Comparison of ENCODE assay signal across 9 cellular contexts in the genomic region with DNA sequence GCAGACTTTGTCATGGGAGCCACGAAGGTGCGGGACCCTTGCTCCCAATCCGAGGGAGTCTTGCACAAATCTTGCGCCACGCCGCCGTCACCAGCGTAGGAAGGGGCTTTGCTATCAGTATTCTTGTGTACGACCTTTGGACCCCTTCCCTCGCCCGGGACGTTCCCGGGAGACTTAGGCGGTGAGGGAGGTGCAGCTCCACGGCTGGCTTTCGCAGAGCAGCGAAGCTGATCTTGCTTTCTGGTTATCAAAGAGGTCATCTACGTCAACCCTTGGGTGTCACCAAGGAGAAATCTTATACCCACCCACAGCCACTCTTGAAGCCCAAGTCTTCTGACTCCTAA. TPM values are rescaled to one million over a fixed set of nuclear protein-coding genes. Genes with fewer than 3 reads are reported as not detected.
DNase-seq lines count a peak whose midpoint lies in the region; ATAC-seq and TF ChIP-seq lines count a peak whose summit lies in the region.
"Had no signal": no experiment of that assay in that cellular context is flagged by ENCODE, and none has a peak within 500 bp of the region (broad histone marks: within the 10 kb centered on the region; RNA-seq: fewer than 3 reads in every experiment).

No MANE protein-coding gene starts in this region.

- H3K27me3 ChIP-seq in adipocyte (replicated peaks; ENCODE audit: control insufficient read depth, insufficient read depth, low read length) (no peaks in the 10 kb centered on the region), iPS-20b (ENCODE audit: insufficient read depth, low read length) (no peaks in the 10 kb centered on the region), stomach (no peaks in the 10 kb centered on the region)

- DNase-seq in AG20443 (ENCODE audit: low spot score) (peak; percentile 7), adipocyte (ENCODE audit: low read depth) (no peak), stomach (no peak), NCI-H1105 (lab: John Stamatoyannopoulos, UW) (no peak), GM13977 (ENCODE audit: low spot score) (no peak)
- DNase-seq in stimulated activated CD4-positive, alpha-beta T cell treated with anti-CD3 and anti-CD28 coated beads, Interleukin-2, amount 100 ng/mL, for 24 hours = no peak

- in situ Hi-C loops in GM13977 (cut with MboI; ENCODE audit: low pct_unique_long_range_greater_than_20kb, low sequenced_read_pairs, unreplicated experiment) = no loop called here

- H3K9ac ChIP-seq in adipocyte (ENCODE audit: low read length) (peak overlapping the region; percentile 93), iPS-20b (ENCODE audit: low read depth, low read length) (peak overlapping the region; percentile 92)

- intact Hi-C loops in stomach (cut with DNase I; ENCODE audit: low total_unique reads) = no loop called here

- no peak for TF ChIP-seq EP300 in stomach (IDR thresholded peaks at IDR 0.05)

- peaks cover 5% of the 10 kb centered on the region for H3K36me3 ChIP-seq in adipocyte (ENCODE audit: control insufficient read depth, insufficient read depth, low read length, severe bottlenecking)
- H3K36me3 ChIP-seq in iPS-20b (ENCODE audit: insufficient read depth, low read depth, low read length) = no peaks in the 10 kb centered on the region
- H3K36me3 ChIP-seq in stomach = peaks cover 0 to 7% (median 4%) of the 10 kb centered on the region in 4 donors

- H3K4me1 ChIP-seq in adipocyte (ENCODE audit: control insufficient read depth, insufficient read depth, low read length) = peaks cover 9% of the 10 kb centered on the region
- H3K4me1 ChIP-seq in iPS-20b (ENCODE audit: insufficient read depth, low read length) = no peaks in the 10 kb centered on the region
- H3K4me1 ChIP-seq in stomach = peaks cover 4 to 37% (median 30%) of the 10 kb centered on the region in 4 donors

- H3K4me3 ChIP-seq in adipocyte (ENCODE audit: low read length) (peak overlapping the region; percentile 98), iPS-20b (ENCODE audit: low read length) (peak overlapping the region; percentile 98), stomach (peak overlapping the region; percentile 59 to 87 (median 68))

- peak overlapping the region; percentile 85 for H3K27ac ChIP-seq in iPS-20b (ENCODE audit: low read length)
- peak overlapping the region; percentile 87 to 97 (median 94) for H3K27ac ChIP-seq in stomach

- H3K9me3 ChIP-seq in adipocyte (ENCODE audit: control insufficient read depth, low read length) = no peaks in the 10 kb centered on the region
- H3K9me3 ChIP-seq in iPS-20b (ENCODE audit: insufficient read depth, low read depth, low read length) = no peaks in the 10 kb centered on the region
- no peaks in the 10 kb centered on the region for H3K9me3 ChIP-seq in stomach

- 0 to 2% (median 1%) methylated on average over 18 of the region's 18 CpGs for WGBS in stomach, 5 donors

- ATAC-seq in HG02588 (IDR thresholded peaks at IDR 0.05; ENCODE audit: unreplicated experiment) = peak; percentile 1

- no peak for TF ChIP-seq CTCF in stomach (IDR thresholded peaks at IDR 0.05)
- no peak for TF ChIP-seq CTCF in GM13977 (IDR thresholded peaks at IDR 0.05; ENCODE audit: extremely low read depth, insufficient read depth, missing control alignments)

- no peak for TF ChIP-seq POLR2A in stomach (IDR thresholded peaks at IDR 0.05)

RNA-seq across cellular contexts. Expression of gene TECR, which starts 0.6 kb away (rescaled TPM):
- 10 to 100 TPM; 10.5 to 90.4 (median 54.0) TPM for total RNA-seq in stomach
- 100 to 1,000 TPM; 114 to 266 (median 166) TPM for polyA plus RNA-seq in stomach

RNA-seq across cellular contexts. Expression of gene DNAJB1, which starts 11.8 kb away (rescaled TPM):
- 10 to 100 TPM in 4 of 5 donors, 1 to 10 TPM in 1; 9.9 to 62.6 (median 33.0) TPM for total RNA-seq in stomach
- polyA plus RNA-seq in stomach = 10 to 100 TPM; 74.9 to 85.8 (median 80.9) TPM

RNA-seq across cellular contexts. Expression of gene GIPC1, which starts 34.0 kb away (rescaled TPM):
- 100 to 1,000 TPM in 4 of 5 donors, 10 to 100 TPM in 1; 73.3 to 662 (median 174) TPM for total RNA-seq in stomach
- 100 to 1,000 TPM in 2 of 3 donors, 10 to 100 TPM in 1; 98.9 to 126 (median 102) TPM for polyA plus RNA-seq in stomach

RNA-seq across cellular contexts. Expression of gene NDUFB7, which starts 41.9 kb away (rescaled TPM):
- total RNA-seq in stomach = 1,000 to 10,000 TPM in 1 of 5 donors, 100 to 1,000 TPM in 4; 159 to 1,175 (median 226) TPM
- polyA plus RNA-seq in stomach = 100 to 1,000 TPM; 558 to 652 (median 596) TPM

RNA-seq across cellular contexts. Expression of gene CLEC17A, which starts 52.9 kb away (rescaled TPM):
- under 1 TPM in 1 of 5 donors, not detected in 4; 0.18 TPM for total RNA-seq in stomach
- under 1 TPM in 1 of 3 donors, not detected in 2; 0.18 TPM for polyA plus RNA-seq in stomach
- total RNA-seq: lung microvascular endothelial cell had no signal
